Comparison of ENCODE assay signal across 8 cellular contexts in the genomic region with DNA sequence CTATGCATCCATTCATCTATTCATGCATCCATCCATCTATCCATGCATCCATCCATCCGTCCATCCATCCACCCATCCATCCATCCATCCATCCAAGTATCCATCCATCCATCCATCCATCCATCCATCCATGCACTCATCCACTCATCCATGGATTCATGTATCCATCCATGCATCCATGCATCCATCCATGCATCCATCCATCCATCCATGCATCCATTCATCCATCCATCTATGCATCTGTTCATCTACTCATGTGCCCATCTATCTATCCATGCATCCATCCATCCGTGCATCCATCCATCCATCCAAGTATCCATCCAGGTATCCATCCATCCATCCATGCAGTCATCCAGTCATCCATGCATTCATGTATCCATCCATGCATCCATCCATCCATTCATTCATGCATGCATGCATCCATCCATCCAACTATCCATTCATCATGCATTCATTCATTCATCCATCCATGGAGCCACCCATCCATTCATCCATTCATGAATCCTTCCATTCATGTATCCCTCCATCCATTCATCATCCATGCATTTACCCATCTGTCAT.
"Had no signal": no experiment of that assay in that cellular context is flagged by ENCODE, and none has a peak within 500 bp of the region (broad histone marks: within the 10 kb centered on the region; RNA-seq: fewer than 3 reads in every experiment).

No MANE protein-coding gene starts in this region.

- DNase-seq: IMR-90, KBM-7, KG1 had no signal

- H3K4me3 ChIP-seq: K562 had no signal

- FAIRE-seq: HepG2, HTR-8/SVneo, K562 had no signal

- H3K4me2 ChIP-seq: KMS-11 had no signal

- H3K27ac ChIP-seq: HL-60, KMS-11 had no signal

- H3K9ac ChIP-seq: KMS-11 had no signal
